8 cellular contexts compared by ENCODE assay signal in genomic region chr1:1306070-1306660, GRCh38. TPM values are rescaled to one million over a fixed set of nuclear protein-coding genes. Genes with fewer than 3 reads are reported as not detected.
A peak's percentile ranks its signal among the peaks of the same experiment; 100 is the strongest.
DNase-seq lines count a peak whose midpoint lies in the region; ATAC-seq, FAIRE-seq and TF ChIP-seq lines count a peak whose summit lies in the region.

No MANE protein-coding gene starts in this region.

- CTCF ChIA-PET in activated CD8-positive, alpha-beta T cell treated with anti-CD3 and anti-CD28 coated beads for 36 hours (lab: Charles Lee), result interaction anchor here (1.6 kb wide), 1 partner anchor 184 kb away, joined by 7 read pairs; no protein-coding TSS in a partner anchor

- no peak overlapping the region for H3K27ac ChIP-seq in iPS-20b (ENCODE audit: low read length)
- peak overlapping the region in 1 of 2 donors; percentile 46 for H3K27ac ChIP-seq in tibial artery
- H3K27ac ChIP-seq in small intestine (ENCODE audit: low read depth in 1 of 2, low read length in 1 of 2), result peak overlapping the region in 1 of 2 donors; percentile 77

- no peaks in the 10 kb centered on the region for H3K9me3 Mint-ChIP-seq in activated CD8-positive, alpha-beta T cell treated with anti-CD3 and anti-CD28 coated beads for 36 hours

- H3K27ac Mint-ChIP-seq in activated CD8-positive, alpha-beta T cell treated with anti-CD3 and anti-CD28 coated beads for 36 hours, result peak overlapping the region; percentile 81

- no peak for TF ChIP-seq CTCF in activated CD8-positive, alpha-beta T cell treated with anti-CD3 and anti-CD28 coated beads for 36 hours (IDR thresholded peaks at IDR 0.05)
- TF ChIP-seq CTCF in tibial artery (IDR thresholded peaks at IDR 0.05), result no peak

- H3K9me3 ChIP-seq in iPS-20b (ENCODE audit: insufficient read depth, low read depth, low read length), result no peaks in the 10 kb centered on the region
- H3K9me3 ChIP-seq in tibial artery, result no peaks in the 10 kb centered on the region
- no peaks in the 10 kb centered on the region for H3K9me3 ChIP-seq in small intestine (ENCODE audit: control insufficient read depth, low read depth)

- H3K4me3 ChIP-seq in iPS-20b (ENCODE audit: low read length), result peak overlapping the region; percentile 75; the same call in 1 of the 2 replicates
- H3K4me3 ChIP-seq in tibial artery, result peak overlapping the region; percentile 80 to 94
- peak overlapping the region in 1 of 2 donors; percentile 68 for H3K4me3 ChIP-seq in small intestine (ENCODE audit: low read depth in 1 of 2, low read length in 2 of 2)

- peak overlapping the region; percentile 80 for H3K4me3 Mint-ChIP-seq in activated CD8-positive, alpha-beta T cell treated with anti-CD3 and anti-CD28 coated beads for 36 hours

- H3K27me3 ChIP-seq in iPS-20b (ENCODE audit: insufficient read depth, low read length) (peaks cover 8% of the 10 kb centered on the region; the same call in 1 of the 2 replicates), tibial artery (no peaks in the 10 kb centered on the region), small intestine (ENCODE audit: control insufficient read depth in 2 of 2, insufficient read depth in 2 of 2, low read length in 2 of 2) (no peaks in the 10 kb centered on the region)

- no peak for ATAC-seq in activated CD8-positive, alpha-beta T cell treated with anti-CD3 and anti-CD28 coated beads for 36 hours
- no peak for ATAC-seq in HG03095 (IDR thresholded peaks at IDR 0.05; ENCODE audit: unreplicated experiment)

- peak; percentile 16 for DNase-seq in ACHN
- DNase-seq in GM19239 (ENCODE audit: insufficient read length, low spot score), result no peak
- DNase-seq in activated CD8-positive, alpha-beta T cell treated with anti-CD3 and anti-CD28 coated beads for 36 hours, result peak; percentile 57
- DNase-seq in tibial artery, result no peak
- no peak for DNase-seq in amniotic stem cell (lab: John Stamatoyannopoulos, UW)
- DNase-seq in small intestine, result no peak

- FAIRE-seq in GM19239 (lab: Jason Lieb, UNC) (peak; percentile 51), small intestine (lab: Jason Lieb, UNC) (no peak)

- POLR2A ChIA-PET in activated CD8-positive, alpha-beta T cell treated with anti-CD3 and anti-CD28 coated beads for 36 hours (lab: Charles Lee), result no interaction called here

- peaks cover 4% of the 10 kb centered on the region for H3K36me3 Mint-ChIP-seq in activated CD8-positive, alpha-beta T cell treated with anti-CD3 and anti-CD28 coated beads for 36 hours (ENCODE audit: low read depth)

- H3K4me1 ChIP-seq in iPS-20b (ENCODE audit: insufficient read depth, low read length), result peaks cover 15% of the 10 kb centered on the region
- peaks cover 0 to 58% (median 49%) of the 10 kb centered on the region in 4 donors for H3K4me1 ChIP-seq in tibial artery
- peaks cover 7 to 13% of the 10 kb centered on the region in 2 donors for H3K4me1 ChIP-seq in small intestine (ENCODE audit: control insufficient read depth in 2 of 2, insufficient read depth in 1 of 2, low read depth in 1 of 2, low read length in 1 of 2)

- H3K27me3 Mint-ChIP-seq in activated CD8-positive, alpha-beta T cell treated with anti-CD3 and anti-CD28 coated beads for 36 hours, result no peaks in the 10 kb centered on the region

- H3K9ac ChIP-seq in iPS-20b (ENCODE audit: low read depth, low read length), result peak overlapping the region; percentile 32; the same call in 1 of the 2 replicates

- 29 to 40% (median 37%) methylated on average over 11 of the region's 11 CpGs for WGBS in small intestine, 3 donors

- intact Hi-C loops in activated CD8-positive, alpha-beta T cell treated with anti-CD3 and anti-CD28 coated beads for 36 hours (cut with micrococcal nuclease), result no loop called here
- intact Hi-C loops in tibial artery (cut with DNase I; ENCODE audit: low total_unique reads), result no loop called here

- in situ Hi-C loops in ACHN (cut with HindIII; ENCODE audit: low pct_ligation_motif_present, low pct_unique_long_range_greater_than_20kb, low sequenced_read_pairs), result no loop called here

- peaks cover 13% of the 10 kb centered on the region for H3K36me3 ChIP-seq in iPS-20b (ENCODE audit: insufficient read depth, low read depth, low read length)
- peaks cover 6 to 8% (median 6%) of the 10 kb centered on the region in 3 donors for H3K36me3 ChIP-seq in tibial artery
- no peaks in the 10 kb centered on the region for H3K36me3 ChIP-seq in small intestine (ENCODE audit: control insufficient read depth in 2 of 2, insufficient read depth in 2 of 2, low read length in 2 of 2)

- peaks cover 25% of the 10 kb centered on the region for H3K4me1 Mint-ChIP-seq in activated CD8-positive, alpha-beta T cell treated with anti-CD3 and anti-CD28 coated beads for 36 hours (ENCODE audit: low read depth)

RNA-seq across cellular contexts. Expression of gene ACAP3, which starts 1.6 kb away (rescaled TPM):
- total RNA-seq in activated CD8-positive, alpha-beta T cell treated with anti-CD3 and anti-CD28 coated beads for 36 hours, result 10 to 100 TPM; 41.1 to 42.5 TPM
- polyA plus RNA-seq in small intestine, result 10 to 100 TPM; 28.6 to 71.1 (median 50.0) TPM

RNA-seq across cellular contexts. Expression of gene PUSL1, which starts 2.2 kb away (rescaled TPM):
- total RNA-seq in activated CD8-positive, alpha-beta T cell treated with anti-CD3 and anti-CD28 coated beads for 36 hours, result 10 to 100 TPM; 23.9 to 25.4 TPM
- 10 to 100 TPM; 16.8 to 22.7 (median 20.0) TPM for polyA plus RNA-seq in small intestine

RNA-seq across cellular contexts. Expression of gene INTS11, which starts 18.3 kb away (rescaled TPM):
- 100 to 1,000 TPM; 110 to 122 TPM for total RNA-seq in activated CD8-positive, alpha-beta T cell treated with anti-CD3 and anti-CD28 coated beads for 36 hours
- 100 to 1,000 TPM in 2 of 3 donors, 10 to 100 TPM in 1; 94.9 to 331 (median 245) TPM for polyA plus RNA-seq in small intestine

RNA-seq across cellular contexts. Expression of gene CPTP, which starts 18.4 kb away (rescaled TPM):
- 10 to 100 TPM in 1 of 2 experiments, 1 to 10 TPM in 1; 8.4 to 11.0 TPM for total RNA-seq in activated CD8-positive, alpha-beta T cell treated with anti-CD3 and anti-CD28 coated beads for 36 hours
- polyA plus RNA-seq in small intestine, result 10 to 100 TPM; 26.1 to 71.3 (median 64.0) TPM

RNA-seq across cellular contexts. Expression of gene TAS1R3, which starts 24.9 kb away (rescaled TPM):
- under 1 TPM; 0.13 to 0.14 TPM for total RNA-seq in activated CD8-positive, alpha-beta T cell treated with anti-CD3 and anti-CD28 coated beads for 36 hours
- polyA plus RNA-seq in small intestine, result under 1 TPM; 0.33 to 0.81 (median 0.45) TPM

Comparison
In these comparisons a context has a peak if more than half of its experiments do, and no peak if none do; other contexts are left out.
1. DNase-seq: peak in ACHN (single experiment) and activated CD8-positive, alpha-beta T cell treated with anti-CD3 and anti-CD28 coated beads for 36 hours (single experiment); none in GM19239 (single experiment), tibial artery (0 of 2), amniotic stem cell (single experiment) and small intestine (single experiment).